8 cellular contexts compared by ENCODE assay signal in the genomic region with DNA sequence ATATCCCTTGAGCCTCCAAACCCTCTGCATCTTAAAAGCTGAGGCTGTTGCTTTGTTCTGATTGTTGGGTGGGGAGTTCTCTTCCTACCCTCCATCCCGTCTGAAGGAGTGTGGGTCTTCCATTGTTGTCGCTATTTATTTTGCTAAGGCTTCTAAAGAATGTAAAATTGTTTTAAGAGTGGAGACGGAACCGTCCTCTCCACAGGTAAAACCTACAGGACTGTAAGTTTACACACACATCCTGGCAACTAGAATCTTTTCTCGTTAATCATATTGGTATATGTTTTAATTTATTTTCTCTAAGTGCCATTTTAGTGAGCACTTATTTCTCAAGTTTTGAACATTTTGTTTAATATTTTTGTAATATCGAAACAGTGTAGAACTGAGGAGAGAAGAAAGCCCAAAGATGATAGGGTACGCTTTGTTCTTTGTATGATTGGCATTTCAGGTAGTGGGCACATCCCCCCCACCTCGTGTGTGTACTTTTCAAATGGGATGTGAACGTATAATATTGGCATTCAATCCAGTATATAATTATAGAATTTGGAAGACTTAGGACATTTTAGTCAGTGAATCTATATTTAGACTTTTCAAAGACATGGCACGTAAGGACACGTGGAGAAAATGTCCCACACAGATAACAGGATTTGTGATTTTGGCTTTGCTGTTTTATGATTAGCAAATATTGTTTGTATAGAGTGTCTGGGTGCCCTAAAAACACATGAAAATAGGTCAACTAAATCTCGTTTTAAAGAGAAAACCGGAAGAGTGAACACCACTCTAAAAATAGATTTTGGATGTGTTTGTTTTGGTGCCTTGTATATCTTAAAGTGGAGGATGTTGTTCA. TPM values are rescaled to one million over a fixed set of nuclear protein-coding genes. Genes with fewer than 3 reads are reported as not detected.
A peak's percentile ranks its signal among the peaks of the same experiment; 100 is the strongest.
DNase-seq lines count a peak whose midpoint lies in the region; TF ChIP-seq lines count a peak whose summit lies in the region.

No MANE protein-coding gene starts in this region.

- H3K27ac ChIP-seq in HUES6 (ENCODE audit: low read depth, low read length) = peak overlapping the region; percentile 91
- peak overlapping the region; percentile 95 to 100 (median 99) for H3K27ac ChIP-seq in adrenal gland
- H3K27ac ChIP-seq in testis = peak overlapping the region; percentile 100

- no peak for TF ChIP-seq CTCF in GM12875 (IDR thresholded peaks at IDR 0.05; ENCODE audit: borderline replicate concordance, insufficient read depth, low read depth, low read length)
- no peak for TF ChIP-seq CTCF in adrenal gland (IDR thresholded peaks at IDR 0.05)
- TF ChIP-seq CTCF in testis (IDR thresholded peaks at IDR 0.05) = no peak

- H3K27me3 ChIP-seq in HUES6 (ENCODE audit: control insufficient read depth, insufficient read depth, low read length) (no peaks in the 10 kb centered on the region), adrenal gland (no peaks in the 10 kb centered on the region), testis (no peaks in the 10 kb centered on the region)

- H3K4me3 ChIP-seq in GM12875 (ENCODE audit: low read depth, low read length) (peak overlapping the region; percentile 90), HUES6 (ENCODE audit: low read depth, low read length) (peak overlapping the region; percentile 82), adrenal gland (peak overlapping the region; percentile 75 to 93 (median 86)), testis (peak overlapping the region; percentile 92 to 99)

- TF ChIP-seq POLR2A in adrenal gland (IDR thresholded peaks at IDR 0.05) (no peak), testis (IDR thresholded peaks at IDR 0.05) (no peak)

- no peaks in the 10 kb centered on the region for H3K36me3 ChIP-seq in HUES6 (ENCODE audit: control insufficient read depth, insufficient read depth, low read length)
- no peaks in the 10 kb centered on the region for H3K36me3 ChIP-seq in adrenal gland (replicated peaks in 1 of 2)
- H3K36me3 ChIP-seq in testis (ENCODE audit: low read depth, missing control alignments) = no peaks in the 10 kb centered on the region

- intact Hi-C loops in adrenal gland (cut with DNase I) = no loop called here
- intact Hi-C loops in testis (cut with DNase I; ENCODE audit: low total_unique reads) = loop anchor here (10.0 kb wide), 1 partner anchor 143 kb away; no protein-coding TSS in a partner anchor

- DNase-seq in adrenal gland (no peak), left kidney (ENCODE audit: low read depth, low spot score) (peak; percentile 29), testis (peak; percentile 17), islet precursor cell (no peak), hypothalamus (lab: John Stamatoyannopoulos, UW) (no peak)
- no peak for DNase-seq in stimulated activated naive CD4-positive, alpha-beta T cell treated with Interleukin-2 at 50 U/mL for 16 hours (lab: John Stamatoyannopoulos, UW)

- WGBS in adrenal gland, 4 donors = 1 to 3% (median 1%) methylated on average over 13 of the region's 13 CpGs
- WGBS in testis, 2 donors = 1% methylated on average over 13 of the region's 13 CpGs

- H3K4me1 ChIP-seq in HUES6 (ENCODE audit: control insufficient read depth, insufficient read depth, low read length) (peaks cover 13% of the 10 kb centered on the region; the same call in 1 of the 2 replicates), adrenal gland (replicated peaks in 1 of 2) (peaks cover 21 to 46% of the 10 kb centered on the region in 2 donors), testis (peaks cover 8% of the 10 kb centered on the region)

- H3K9ac ChIP-seq in HUES6 (ENCODE audit: low read length) = peak overlapping the region; percentile 93

- H3K9me3 ChIP-seq in HUES6 (ENCODE audit: control insufficient read depth, insufficient read depth, low read depth, low read length) (no peaks in the 10 kb centered on the region), adrenal gland (replicated peaks in 1 of 3) (no peaks in the 10 kb centered on the region), testis (no peaks in the 10 kb centered on the region)

RNA-seq across cellular contexts. Expression of a gene that starts 1.3 kb away (rescaled TPM):
- 10 to 100 TPM; 25.6 to 59.3 (median 43.9) TPM for total RNA-seq in adrenal gland
- 10 to 100 TPM; 36.4 to 47.9 (median 47.8) TPM for polyA plus RNA-seq in adrenal gland
- total RNA-seq in testis = 10 to 100 TPM; 52.7 to 66.3 TPM
- 55.8 TPM for polyA plus RNA-seq in testis (ENCODE audit: insufficient read depth, low read depth, low replicate concordance)

Comparison
In these comparisons a context has a peak if more than half of its experiments do, and no peak if none do; other contexts are left out.
1. DNase-seq: peak in left kidney (single experiment) and testis (single experiment); none in adrenal gland (0 of 7), islet precursor cell (single experiment), hypothalamus (0 of 51) and stimulated activated naive CD4-positive, alpha-beta T cell treated with Interleukin-2 at 50 U/mL for 16 hours (single experiment).
2. Peak in every context shown above with its lines, with median percentiles within 50 percentile points of each other: H3K4me3 ChIP-seq and H3K27ac ChIP-seq.